ENCODE assay signal across 10 cellular contexts in genomic region chr18:54284967-54285785, GRCh38.
A peak's percentile ranks its signal among the peaks of the same experiment; 100 is the strongest.
DNase-seq lines count a peak whose midpoint lies in the region; ATAC-seq lines count a peak whose summit lies in the region.
"Had no signal": no experiment of that assay in that cellular context is flagged by ENCODE, and none has a peak within 500 bp of the region (broad histone marks: within the 10 kb centered on the region; RNA-seq: fewer than 3 reads in every experiment).

No MANE protein-coding gene starts in this region.

- H3K27ac ChIP-seq in epithelial cell of prostate, result peak overlapping the region; percentile 29
- H3K27ac ChIP-seq: right lobe of liver, VCaP had no signal

- DNase-seq in T-helper 9 cell (peak; percentile 14), epithelial cell of prostate (ENCODE audit: low read depth, low spot score) (peak; percentile 44), SKM-1 (lab: John Stamatoyannopoulos, UW; ENCODE audit: unreplicated experiment) (no peak), hippocampal formation (lab: John Stamatoyannopoulos, UW) (no peak), NCI-H69 (lab: John Stamatoyannopoulos, UW) (no peak)
- DNase-seq in stimulated activated CD4-positive, alpha-beta T cell treated with anti-CD3 and anti-CD28 coated beads, Interleukin-4, amount 100 ng/mL, for 24 hours, result peak; percentile 78
- DNase-seq: right lobe of liver had no signal

- ATAC-seq in GM18907 (IDR thresholded peaks at IDR 0.05; ENCODE audit: unreplicated experiment), result peak; percentile 100
- ATAC-seq in HG02884 (IDR thresholded peaks at IDR 0.05; ENCODE audit: unreplicated experiment), result peak; percentile 98

Comparison
In these comparisons a context has a peak if more than half of its experiments do, and no peak if none do; other contexts are left out.
1. DNase-seq: peak in T-helper 9 cell (single experiment), epithelial cell of prostate (single experiment) and stimulated activated CD4-positive, alpha-beta T cell treated with anti-CD3 and anti-CD28 coated beads, Interleukin-4, amount 100 ng/mL, for 24 hours (single experiment); none in SKM-1 (single experiment), hippocampal formation (0 of 2) and NCI-H69 (single experiment).